12 cellular contexts compared by ENCODE assay signal in the genomic region with DNA sequence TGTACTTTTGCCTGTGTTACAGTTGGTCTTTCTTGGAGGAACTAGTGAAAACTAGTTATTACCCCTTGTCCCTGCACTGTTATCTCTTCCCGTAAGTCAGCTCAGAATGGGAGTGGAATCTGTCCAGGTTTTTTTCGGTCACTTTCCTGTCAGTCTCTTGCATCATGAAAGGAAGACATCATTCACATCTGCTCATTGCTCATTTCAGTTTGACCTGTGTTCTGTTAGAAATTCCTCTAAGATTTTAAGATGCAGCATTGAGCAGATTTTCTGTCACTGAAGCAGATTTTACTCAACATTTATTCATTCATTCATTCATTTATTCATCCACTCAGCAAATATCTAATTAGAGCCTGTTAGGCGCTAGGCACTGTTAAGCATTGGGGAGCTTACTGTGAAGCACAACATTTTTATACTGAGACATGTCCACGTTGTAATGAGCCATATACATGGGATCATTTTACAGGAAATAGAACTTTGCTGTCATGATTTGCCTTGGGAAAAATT. TPM values are rescaled to one million over a fixed set of nuclear protein-coding genes. Genes with fewer than 3 reads are reported as not detected.
DNase-seq lines count a peak whose midpoint lies in the region; ATAC-seq and TF ChIP-seq lines count a peak whose summit lies in the region.
"Had no signal": no experiment of that assay in that cellular context is flagged by ENCODE, and none has a peak within 500 bp of the region (broad histone marks: within the 10 kb centered on the region; RNA-seq: fewer than 3 reads in every experiment).

No MANE protein-coding gene starts in this region.

- intact Hi-C loops in left ventricle myocardium superior (cut with micrococcal nuclease): no loop called here
- intact Hi-C loops in stomach (cut with DNase I; ENCODE audit: low total_unique reads): no loop called here

- H3K9me3 Mint-ChIP-seq in activated CD4-positive, alpha-beta memory T cell treated with anti-CD3 and anti-CD28 coated beads, Interleukin-2, amount 10 ng/mL, durations not matched to agents 7 days and 5 days: no peaks in the 10 kb centered on the region
- H3K9me3 Mint-ChIP-seq: brain had no signal

- H3K4me3 ChIP-seq in right atrium auricular region (no peak overlapping the region), fibroblast of the aortic adventitia (ENCODE audit: low read depth, low read length) (no peak overlapping the region), stomach (peak overlapping the region in 2 of 4 donors; percentile 0 to 46)

- H3K4me1 ChIP-seq in right atrium auricular region (peaks cover 0 to 23% of the 10 kb centered on the region in 2 donors), stomach (peaks cover 10 to 54% (median 21%) of the 10 kb centered on the region in 4 donors)

- H3K27ac Mint-ChIP-seq in activated CD4-positive, alpha-beta memory T cell treated with anti-CD3 and anti-CD28 coated beads, Interleukin-2, amount 10 ng/mL, durations not matched to agents 7 days and 5 days: peak overlapping the region; percentile 51
- H3K27ac Mint-ChIP-seq: brain had no signal

- H3K27me3 ChIP-seq in right atrium auricular region (no peaks in the 10 kb centered on the region), stomach (no peaks in the 10 kb centered on the region)

- peaks cover 55% of the 10 kb centered on the region for H3K4me1 Mint-ChIP-seq in activated CD4-positive, alpha-beta memory T cell treated with anti-CD3 and anti-CD28 coated beads, Interleukin-2, amount 10 ng/mL, durations not matched to agents 7 days and 5 days

- WGBS in stomach, 5 donors: 53 to 64% (median 53%) methylated on average over 4 of the region's 4 CpGs

- CTCF ChIA-PET in activated CD4-positive, alpha-beta memory T cell treated with anti-CD3 and anti-CD28 coated beads, Interleukin-2, amount 10 ng/mL, durations not matched to agents 7 days and 5 days (lab: Charles Lee): interaction anchor here (1.0 to 1.6 kb wide), 5 partner anchors 13 to 136 kb away, joined by 3 to 5 read pairs (median 3); a partner anchor contains a TSS

- ATAC-seq in left ventricle myocardium superior (no peak), HG03159 (IDR thresholded peaks at IDR 0.05; ENCODE audit: unreplicated experiment) (no peak)

- no peak for TF ChIP-seq POLR2A in stomach (IDR thresholded peaks at IDR 0.05)

- no peak for TF ChIP-seq EP300 in stomach (IDR thresholded peaks at IDR 0.05)

- DNase-seq in right atrium auricular region (ENCODE audit: low spot score) (no peak), left ventricle myocardium superior (no peak), fibroblast of the aortic adventitia (ENCODE audit: low read depth) (peak; percentile 34), stomach (no peak), SKM-1 treated with dmso at 0.1 percent for 144 hours (lab: John Stamatoyannopoulos, UW; ENCODE audit: unreplicated experiment) (no peak), NCI-H1417 treated with DMSO at 0.1 percent for 48 hours (lab: John Stamatoyannopoulos, UW) (no peak)
- DNase-seq in activated CD4-positive, alpha-beta memory T cell treated with anti-CD3 and anti-CD28 coated beads, Interleukin-2, amount 10 ng/mL, durations not matched to agents 7 days and 5 days: no peak
- DNase-seq: effector CD8-positive, alpha-beta T cell; NCI-H1105; stimulated activated CD4-positive, alpha-beta T cell treated with anti-CD3 and anti-CD28 coated beads, Interleukin-15, amount 100 ng/mL, for 24 hours had no signal

- no peak for TF ChIP-seq CTCF in right atrium auricular region (IDR thresholded peaks at IDR 0.05)
- no peak for TF ChIP-seq CTCF in fibroblast of the aortic adventitia (IDR thresholded peaks at IDR 0.05; ENCODE audit: insufficient read depth, low read length)
- TF ChIP-seq CTCF in stomach (IDR thresholded peaks at IDR 0.05): no peak

- H3K27me3 Mint-ChIP-seq in activated CD4-positive, alpha-beta memory T cell treated with anti-CD3 and anti-CD28 coated beads, Interleukin-2, amount 10 ng/mL, durations not matched to agents 7 days and 5 days: no peaks in the 10 kb centered on the region
- H3K27me3 Mint-ChIP-seq: brain had no signal

- H3K36me3 Mint-ChIP-seq in activated CD4-positive, alpha-beta memory T cell treated with anti-CD3 and anti-CD28 coated beads, Interleukin-2, amount 10 ng/mL, durations not matched to agents 7 days and 5 days (ENCODE audit: low read depth): peaks cover 71% of the 10 kb centered on the region

- no peak overlapping the region for H3K4me3 Mint-ChIP-seq in activated CD4-positive, alpha-beta memory T cell treated with anti-CD3 and anti-CD28 coated beads, Interleukin-2, amount 10 ng/mL, durations not matched to agents 7 days and 5 days
- H3K4me3 Mint-ChIP-seq: brain had no signal

- peak overlapping the region; percentile 13 to 26 for H3K27ac ChIP-seq in right atrium auricular region
- peak overlapping the region in 1 of 5 donors; percentile 20 for H3K27ac ChIP-seq in stomach

- POLR2A ChIA-PET in activated CD4-positive, alpha-beta memory T cell treated with anti-CD3 and anti-CD28 coated beads, Interleukin-2, amount 10 ng/mL, durations not matched to agents 7 days and 5 days (lab: Charles Lee): interaction anchor here (1.8 to 4.1 kb wide), 2 partner anchors 13 to 133 kb away, joined by 5 to 28 read pairs; a partner anchor contains a TSS

- H3K36me3 ChIP-seq in right atrium auricular region (peaks cover 40% of the 10 kb centered on the region), stomach (peaks cover 38 to 75% (median 70%) of the 10 kb centered on the region in 4 donors)

- H3K9me3 ChIP-seq in right atrium auricular region: no peaks in the 10 kb centered on the region
- H3K9me3 ChIP-seq in stomach: no peaks in the 10 kb centered on the region

RNA-seq across cellular contexts. Expression of a gene that starts 33.1 kb away (rescaled TPM):
- 10 to 100 TPM; 16.6 to 30.2 TPM for total RNA-seq in right atrium auricular region
- 40.8 TPM for total RNA-seq in left ventricle myocardium superior
- 10 to 100 TPM; 11.0 to 11.7 TPM for total RNA-seq in activated CD4-positive, alpha-beta memory T cell treated with anti-CD3 and anti-CD28 coated beads, Interleukin-2, amount 10 ng/mL, durations not matched to agents 7 days and 5 days
- 23.5 and 30.6 TPM in 2 replicates for total RNA-seq in fibroblast of the aortic adventitia (ENCODE audit: low replicate concordance)
- 10 to 100 TPM in 4 of 5 donors, 1 to 10 TPM in 1; 9.9 to 36.0 (median 24.3) TPM for total RNA-seq in stomach
- 10 to 100 TPM in 2 of 3 donors, 1 to 10 TPM in 1; 9.3 to 28.9 (median 17.6) TPM for polyA plus RNA-seq in stomach
